ENCODE assay signal across 17 cellular contexts in genomic region chr15:96362001-96362758, GRCh38. TPM values are rescaled to one million over a fixed set of nuclear protein-coding genes. Genes with fewer than 3 reads are reported as not detected.
DNase-seq lines count a peak whose midpoint lies in the region; ATAC-seq and TF ChIP-seq lines count a peak whose summit lies in the region.
"Had no signal": no experiment of that assay in that cellular context is flagged by ENCODE, and none has a peak within 500 bp of the region (broad histone marks: within the 10 kb centered on the region; RNA-seq: fewer than 3 reads in every experiment).

No MANE protein-coding gene starts in this region.

- H3K27ac ChIP-seq in mesenchymal stem cell (ENCODE audit: low read length, poor library complexity, severe bottlenecking): no peak overlapping the region
- H3K27ac ChIP-seq in adrenal gland: no peak overlapping the region

- no peak overlapping the region for H3K18ac ChIP-seq in mesenchymal stem cell (ENCODE audit: low read depth in 1 of 2, low read length in 2 of 2)

- no peak overlapping the region for H2AK5ac ChIP-seq in mesenchymal stem cell (ENCODE audit: low read length, severe bottlenecking)

- H3K27ac Mint-ChIP-seq in natural killer cell: no peak overlapping the region
- no peak overlapping the region for H3K27ac Mint-ChIP-seq in natural killer cell treated with Interleukin-12 subunit alpha and Interleukin-12 subunit beta and Interleukin-15 and Interleukin-18, amount 100 ng/mL, for 72 hours
- H3K27ac Mint-ChIP-seq: activated CD4-positive, alpha-beta T cell treated with anti-CD3 and anti-CD28 coated beads, Interleukin-2, amount 10 ng/mL, durations not matched to agents 7 days and 5 days; activated naive CD4-positive, alpha-beta T cell treated with anti-CD3 and anti-CD28 coated beads, Interleukin-2, amount 50 U/mL, for 24 hours; CD8-positive, alpha-beta T cell; endodermal cell had no signal

- H3K36me3 ChIP-seq in mesenchymal stem cell (ENCODE audit: control insufficient read depth in 1 of 2, insufficient read depth in 2 of 2, low read depth in 1 of 2, low read length in 2 of 2): no peaks in the 10 kb centered on the region
- no peaks in the 10 kb centered on the region for H3K36me3 ChIP-seq in adrenal gland (replicated peaks in 1 of 2)

- no peak overlapping the region for H4K91ac ChIP-seq in mesenchymal stem cell (ENCODE audit: low read length)

- H3K14ac ChIP-seq in mesenchymal stem cell (ENCODE audit: low read length in 2 of 2): no peak overlapping the region

- H2AFZ ChIP-seq in mesenchymal stem cell (ENCODE audit: low read depth, low read length): no peak overlapping the region

- H3K4me3 ChIP-seq in mesenchymal stem cell (ENCODE audit: insufficient read depth in 1 of 2, low read depth in 1 of 2, low read length in 2 of 2) (no peak overlapping the region), adrenal gland (no peak overlapping the region)

- H3K9me3 Mint-ChIP-seq in natural killer cell: peaks cover 0 to 3% of the 10 kb centered on the region in 2 donors
- peaks cover 3% of the 10 kb centered on the region for H3K9me3 Mint-ChIP-seq in natural killer cell treated with Interleukin-12 subunit alpha and Interleukin-12 subunit beta and Interleukin-15 and Interleukin-18, amount 100 ng/mL, for 72 hours
- H3K9me3 Mint-ChIP-seq: CD8-positive, alpha-beta T cell; endodermal cell had no signal

- peaks cover 19% of the 10 kb centered on the region for H3K36me3 Mint-ChIP-seq in natural killer cell
- peaks cover 5% of the 10 kb centered on the region for H3K36me3 Mint-ChIP-seq in natural killer cell treated with Interleukin-12 subunit alpha and Interleukin-12 subunit beta and Interleukin-15 and Interleukin-18, amount 100 ng/mL, for 72 hours
- H3K36me3 Mint-ChIP-seq: CD8-positive, alpha-beta T cell had no signal

- no peak for TF ChIP-seq POLR2A in adrenal gland (IDR thresholded peaks at IDR 0.05)

- no peak overlapping the region for H3K9ac ChIP-seq in mesenchymal stem cell (ENCODE audit: low read length)

- H3K4me3 Mint-ChIP-seq in natural killer cell: peak overlapping the region; percentile 13
- H3K4me3 Mint-ChIP-seq in natural killer cell treated with Interleukin-12 subunit alpha and Interleukin-12 subunit beta and Interleukin-15 and Interleukin-18, amount 100 ng/mL, for 72 hours: no peak overlapping the region
- H3K4me3 Mint-ChIP-seq: activated CD4-positive, alpha-beta T cell treated with anti-CD3 and anti-CD28 coated beads, Interleukin-2, amount 10 ng/mL, durations not matched to agents 7 days and 5 days; activated naive CD4-positive, alpha-beta T cell treated with anti-CD3 and anti-CD28 coated beads, Interleukin-2, amount 50 U/mL, for 24 hours; CD8-positive, alpha-beta T cell had no signal

- no peak overlapping the region for H4K8ac ChIP-seq in mesenchymal stem cell (ENCODE audit: low read length)

- no peak overlapping the region for H2BK15ac ChIP-seq in mesenchymal stem cell (ENCODE audit: low read depth, poor library complexity, severe bottlenecking)

- H3K4me2 ChIP-seq in mesenchymal stem cell (ENCODE audit: low read length, poor library complexity, severe bottlenecking): no peak overlapping the region

- no peak overlapping the region for H2BK12ac ChIP-seq in mesenchymal stem cell (ENCODE audit: low read length in 2 of 2)

- H3K27me3 ChIP-seq in mesenchymal stem cell (ENCODE audit: control insufficient read depth in 1 of 2, insufficient read depth in 1 of 2, low read length in 2 of 2) (peaks cover 16 to 85% of the 10 kb centered on the region in 2 experiments), adrenal gland (peaks cover 5% of the 10 kb centered on the region)

- no peaks in the 10 kb centered on the region for H3K9me3 ChIP-seq in mesenchymal stem cell (ENCODE audit: control insufficient read depth, low read length)
- no peaks in the 10 kb centered on the region for H3K9me3 ChIP-seq in adrenal gland (replicated peaks in 1 of 3)

- H3K4me1 Mint-ChIP-seq in natural killer cell: peaks cover 11 to 12% of the 10 kb centered on the region in 2 donors
- H3K4me1 Mint-ChIP-seq in natural killer cell treated with Interleukin-12 subunit alpha and Interleukin-12 subunit beta and Interleukin-15 and Interleukin-18, amount 100 ng/mL, for 72 hours (ENCODE audit: low read depth in 2 of 2): peaks cover 11 to 15% of the 10 kb centered on the region in 2 donors

- H3K27me3 Mint-ChIP-seq in natural killer cell (ENCODE audit: low read depth in 2 of 2): peaks cover 67 to 68% of the 10 kb centered on the region in 2 donors
- peaks cover 39 to 58% of the 10 kb centered on the region in 2 donors for H3K27me3 Mint-ChIP-seq in natural killer cell treated with Interleukin-12 subunit alpha and Interleukin-12 subunit beta and Interleukin-15 and Interleukin-18, amount 100 ng/mL, for 72 hours

- H3K79me1 ChIP-seq in mesenchymal stem cell (replicated peaks; ENCODE audit: low read length, poor library complexity, severe bottlenecking): peaks cover 41% of the 10 kb centered on the region

- no peak overlapping the region for H2BK120ac ChIP-seq in mesenchymal stem cell (ENCODE audit: low read depth, low read length)

- no peak overlapping the region for H3K23ac ChIP-seq in mesenchymal stem cell (ENCODE audit: low read length in 2 of 2)

- H3K4me1 ChIP-seq in mesenchymal stem cell (ENCODE audit: control insufficient read depth, insufficient read depth, low read depth, low read length): peaks cover 53% of the 10 kb centered on the region
- H3K4me1 ChIP-seq in adrenal gland (replicated peaks in 1 of 2): peaks cover 3 to 14% of the 10 kb centered on the region in 2 donors

- intact Hi-C loops in natural killer cell (cut with micrococcal nuclease): no loop called here
- intact Hi-C loops in adrenal gland (cut with DNase I): loop anchor here in 1 of 2 donors (10.0 kb wide), 1 partner anchor 223 kb away; no protein-coding TSS in a partner anchor

- DNase-seq in natural killer cell (no peak), NCI-H526 treated with DMSO at 0.1 percent for 48 hours (lab: John Stamatoyannopoulos, UW) (peak; percentile 98), mesenchymal stem cell (peak; percentile 11), adrenal gland (no peak), NOMO-1 (lab: John Stamatoyannopoulos, UW; ENCODE audit: unreplicated experiment in 2 of 2) (no peak)
- no peak for DNase-seq in natural killer cell treated with Interleukin-12 subunit alpha and Interleukin-12 subunit beta and Interleukin-15 and Interleukin-18, amount 100 ng/mL, for 72 hours (ENCODE audit: low spot score)
- DNase-seq: activated CD4-positive, alpha-beta T cell treated with anti-CD3 and anti-CD28 coated beads, Interleukin-2, amount 10 ng/mL, durations not matched to agents 7 days and 5 days; activated T-cell treated with anti-CD3 and anti-CD28 coated beads for 4 hours; CD8-positive, alpha-beta T cell; DMS79; left ventricle myocardium superior; stimulated activated naive CD4-positive, alpha-beta T cell had no signal

- H2BK5ac ChIP-seq in mesenchymal stem cell (ENCODE audit: low read depth, low read length, poor library complexity, severe bottlenecking): no peak overlapping the region

- no peak for ATAC-seq in natural killer cell
- no peak for ATAC-seq in natural killer cell treated with Interleukin-12 subunit alpha and Interleukin-12 subunit beta and Interleukin-15 and Interleukin-18, amount 100 ng/mL, for 72 hours
- ATAC-seq in HG03108 (IDR thresholded peaks at IDR 0.05; ENCODE audit: unreplicated experiment): no peak
- no peak for ATAC-seq in HG02981 (IDR thresholded peaks at IDR 0.05; ENCODE audit: unreplicated experiment)
- ATAC-seq: CD8-positive, alpha-beta T cell; left ventricle myocardium superior; sciatic nerve had no signal

- TF ChIP-seq CTCF in natural killer cell (IDR thresholded peaks at IDR 0.05) (no peak), adrenal gland (IDR thresholded peaks at IDR 0.05) (no peak)

- WGBS in mesenchymal stem cell: 17% methylated on average over 17 of the region's 22 CpGs
- WGBS in adrenal gland, 4 donors: 71 to 82% (median 80%) methylated on average over 22 of the region's 22 CpGs

- H3K4ac ChIP-seq in mesenchymal stem cell (ENCODE audit: low read depth in 1 of 2, low read length in 2 of 2): no peak overlapping the region

RNA-seq across cellular contexts. Expression of gene NR2F2, which starts 31.7 kb away (rescaled TPM):
- total RNA-seq in natural killer cell (not detected), adrenal gland (100 to 1,000 TPM in 2 of 8 donors, 10 to 100 TPM in 6; 22.3 to 113 (median 54.8) TPM)
- not detected for total RNA-seq in natural killer cell treated with Interleukin-12 subunit alpha and Interleukin-12 subunit beta and Interleukin-15 and Interleukin-18, amount 100 ng/mL, for 72 hours
- 117 TPM for polyA plus RNA-seq in mesenchymal stem cell (2013, experiment 1 of 2)
- 115 TPM for polyA plus RNA-seq in mesenchymal stem cell (2013, experiment 2 of 2)
- polyA plus RNA-seq in adrenal gland: 10 to 100 TPM; 27.3 to 67.9 (median 37.3) TPM
- total RNA-seq: activated CD4-positive, alpha-beta T cell treated with anti-CD3 and anti-CD28 coated beads, Interleukin-2, amount 10 ng/mL, durations not matched to agents 7 days and 5 days; CD8-positive, alpha-beta T cell had no signal

Comparison
In these comparisons a context has a peak if more than half of its experiments do, and no peak if none do; other contexts are left out.
1. DNase-seq: peak in NCI-H526 treated with DMSO at 0.1 percent for 48 hours (single experiment) and mesenchymal stem cell (single experiment); none in natural killer cell (single experiment), natural killer cell treated with Interleukin-12 subunit alpha and Interleukin-12 subunit beta and Interleukin-15 and Interleukin-18, amount 100 ng/mL, for 72 hours (single experiment), adrenal gland (0 of 7) and NOMO-1 (0 of 2).
2. RNA of gene NR2F2, which starts 31.7 kb away (total RNA-seq): 22.3 to 113 TPM in adrenal gland; not detected in natural killer cell and not detected in natural killer cell treated with Interleukin-12 subunit alpha and Interleukin-12 subunit beta and Interleukin-15 and Interleukin-18, amount 100 ng/mL, for 72 hours; every median in the first group is over 10 times any median in the second.